ENCODE assay signal across 26 cellular contexts in genomic region chr2:54644236-54644635, GRCh38.
"Had no signal": no experiment of that assay in that cellular context is flagged by ENCODE, and none has a peak within 500 bp of the region (broad histone marks: within the 10 kb centered on the region; RNA-seq: fewer than 3 reads in every experiment).

No MANE protein-coding gene starts in this region.

- H3K9me3 Mint-ChIP-seq: effector memory CD8-positive, alpha-beta T cell; naive thymus-derived CD8-positive, alpha-beta T cell; nephron progenitor cell; stimulated activated naive B cell treated with anti-CD40 and anti-IgM and Interleukin-4, amounts not matched to agents 10 μg/mL and 1 μg/mL and 100 μg/mL, for 72 hours; stimulated activated naive CD8-positive, alpha-beta T cell treated with anti-CD3 and anti-CD28 coated beads, Interleukin-15, Interleukin-2, amounts not matched to agents 100 ng/mL and 50 ng/mL, for 24 hours had no signal

- DNase-seq: effector memory CD8-positive, alpha-beta T cell; foreskin keratinocyte; heart left ventricle; left cardiac atrium; left lung; mesendoderm; naive thymus-derived CD8-positive, alpha-beta T cell; nephron progenitor cell; nucleus accumbens; psoas muscle; right cardiac atrium; small intestine; stimulated activated CD4-positive, alpha-beta T cell treated with anti-CD3 and anti-CD28 coated beads, Interleukin-15, amount 100 ng/mL, for 24 hours; stimulated activated CD4-positive, alpha-beta T cell treated with anti-CD3 and anti-CD28 coated beads, Interleukin-2, amount 100 ng/mL, for 48 hours; stimulated activated naive B cell treated with anti-CD40 and anti-IgM and Interleukin-4, amounts not matched to agents 10 μg/mL and 1 μg/mL and 100 μg/mL, for 72 hours; upper lobe of left lung had no signal

- H3K27me3 ChIP-seq: foreskin keratinocyte, gastroesophageal sphincter, heart left ventricle, hepatocyte, left lung, tibial nerve, upper lobe of left lung had no signal

- H3K4me3 Mint-ChIP-seq: effector memory CD8-positive, alpha-beta T cell; naive thymus-derived CD8-positive, alpha-beta T cell; nephron progenitor cell; stimulated activated naive B cell treated with anti-CD40 and anti-IgM and Interleukin-4, amounts not matched to agents 10 μg/mL and 1 μg/mL and 100 μg/mL, for 72 hours; stimulated activated naive CD8-positive, alpha-beta T cell treated with anti-CD3 and anti-CD28 coated beads, Interleukin-15, Interleukin-2, amounts not matched to agents 100 ng/mL and 50 ng/mL, for 24 hours had no signal

- FAIRE-seq: islet of Langerhans, small intestine, urothelium cell line had no signal

- H3K27ac ChIP-seq: coronary artery, epithelial cell of prostate, foreskin keratinocyte, hepatocyte, left lung, psoas muscle, thoracic aorta had no signal

- ATAC-seq: effector memory CD8-positive, alpha-beta T cell; esophagus mucosa; foreskin keratinocyte; gastroesophageal sphincter; heart left ventricle; left cardiac atrium; left lung; naive thymus-derived CD8-positive, alpha-beta T cell; right cardiac atrium; stimulated activated naive B cell treated with anti-CD40 and anti-IgM and Interleukin-4, amounts not matched to agents 10 μg/mL and 1 μg/mL and 100 μg/mL, for 72 hours had no signal

- H3K27ac Mint-ChIP-seq: nephron progenitor cell; stimulated activated naive CD8-positive, alpha-beta T cell treated with anti-CD3 and anti-CD28 coated beads, Interleukin-15, Interleukin-2, amounts not matched to agents 100 ng/mL and 50 ng/mL, for 24 hours had no signal

- H3K27me3 Mint-ChIP-seq: effector memory CD8-positive, alpha-beta T cell; naive thymus-derived CD8-positive, alpha-beta T cell; stimulated activated naive B cell treated with anti-CD40 and anti-IgM and Interleukin-4, amounts not matched to agents 10 μg/mL and 1 μg/mL and 100 μg/mL, for 72 hours; stimulated activated naive CD8-positive, alpha-beta T cell treated with anti-CD3 and anti-CD28 coated beads, Interleukin-15, Interleukin-2, amounts not matched to agents 100 ng/mL and 50 ng/mL, for 24 hours had no signal

- H3K4me3 ChIP-seq: coronary artery, gastroesophageal sphincter, heart left ventricle, hepatocyte, left lung, psoas muscle, thoracic aorta, tibial nerve, upper lobe of left lung had no signal

- H3K4me2 ChIP-seq: hepatocyte had no signal

- H3K9me3 ChIP-seq: gastroesophageal sphincter, heart left ventricle, left lung, psoas muscle, thoracic aorta, tibial nerve, upper lobe of left lung had no signal

- H2AFZ ChIP-seq: hepatocyte had no signal
